Comparison of ENCODE assay signal across 34 cellular contexts in the genomic region with DNA sequence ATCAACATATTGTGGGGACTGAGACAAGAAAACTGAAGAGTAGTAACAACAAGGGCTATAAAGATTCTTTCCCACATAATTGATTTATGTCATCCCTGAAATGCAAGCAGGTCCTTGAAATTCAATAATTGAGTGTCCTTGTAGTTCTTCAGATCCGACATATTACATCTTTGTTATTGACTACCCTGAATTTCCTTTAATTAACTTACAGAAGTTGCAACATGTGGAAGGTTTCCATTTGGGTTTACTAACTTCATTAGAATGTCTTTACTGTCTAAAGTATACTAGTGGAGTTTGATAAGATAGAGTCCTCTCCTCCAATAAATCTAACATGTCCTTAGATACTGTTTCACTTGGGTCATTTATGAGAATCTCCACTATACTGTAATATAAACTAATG.
"Had no signal": no experiment of that assay in that cellular context is flagged by ENCODE, and none has a peak within 500 bp of the region (broad histone marks: within the 10 kb centered on the region; RNA-seq: fewer than 3 reads in every experiment).

No MANE protein-coding gene starts in this region.

- H3K4me1 ChIP-seq: adrenal gland, ascending aorta, body of pancreas, breast epithelium had no signal

- DNase-seq: activated effector memory CD4-positive, alpha-beta T cell treated with anti-CD3 and anti-CD28 coated beads, Interleukin-2, amount 50 U/mL, for 16 hours; activated effector memory CD4-positive, alpha-beta T cell treated with Interleukin-2 at 50 U/mL for 16 hours; activated gamma-delta T cell; activated gamma-delta T cell treated with Interleukin-2 at 50 U/mL for 16 hours; activated naive CD4-positive, alpha-beta T cell; activated naive CD4-positive, alpha-beta T cell treated with anti-CD3 and anti-CD28 coated beads for 36 hours; activated naive CD4-positive, alpha-beta T cell treated with anti-CD3 and anti-CD28 coated beads, Interleukin-2, amount 10 ng/mL, durations not matched to agents 7 days and 5 days; activated naive CD4-positive, alpha-beta T cell treated with anti-CD3 and anti-CD28 coated beads, Interleukin-2, amount 50 U/mL, for 16 hours; activated naive CD4-positive, alpha-beta T cell treated with Interleukin-2 at 50 U/mL for 16 hours; activated naive CD8-positive, alpha-beta T cell treated with anti-CD3 and anti-CD28 coated beads for 36 hours; activated naive CD8-positive, alpha-beta T cell treated with anti-CD3 and anti-CD28 coated beads, Interleukin-2, amount 10 ng/mL, durations not matched to agents 7 days and 5 days; activated naive CD8-positive, alpha-beta T cell treated with anti-CD3 and anti-CD28 coated beads, Interleukin-2, amount 50 U/mL, for 24 hours; activated T-cell treated with anti-CD3 and anti-CD28 coated beads, Interleukin-2, amount 50 U/mL, for 1 hour; activated T-cell treated with anti-CD3 and anti-CD28 coated beads, Interleukin-2, amount 50 U/mL, for 24 hours; activated T-cell treated with anti-CD3 and anti-CD28 coated beads, Interleukin-2, amount 50 U/mL, for 4 hours; activated T-cell treated with anti-CD3 and anti-CD28 coated beads, Interleukin-2, amount 50 U/mL, for 48 hours; activated T-cell treated with anti-CD3 and anti-CD28 coated beads, Interleukin-2, amount 50 U/mL, for 72 hours; adrenal gland; amniotic stem cell; amygdala; anterior cingulate cortex; aorta; body of pancreas; brain microvascular endothelial cell; caudate nucleus; central memory CD4-positive, alpha-beta T cell; cerebellar nuclear complex had no signal

- H3K4me3 ChIP-seq: adrenal gland, ascending aorta, body of pancreas, breast epithelium, cardiac muscle cell had no signal

- FAIRE-seq: astrocyte, bronchial epithelial cell had no signal

- ATAC-seq: activated naive CD4-positive, alpha-beta T cell treated with anti-CD3 and anti-CD28 coated beads, Interleukin-2, amount 50 U/mL, for 72 hours; activated naive CD8-positive, alpha-beta T cell treated with anti-CD3 and anti-CD28 coated beads, Interleukin-2, amount 50 U/mL, for 24 hours; activated T-cell treated with anti-CD3 and anti-CD28 coated beads, Interleukin-2, amount 50 U/mL, for 4 hours; activated T-cell treated with anti-CD3 and anti-CD28 coated beads, Interleukin-2, amount 50 U/mL, for 72 hours; activated T-helper 17 cell treated with anti-CD3 and anti-CD28 coated beads, Interleukin-2, amount 50 U/mL, for 72 hours; body of pancreas had no signal

- H3K36me3 ChIP-seq: adrenal gland, ascending aorta, brain microvascular endothelial cell, breast epithelium, cardiac muscle cell had no signal

- H3K9me3 ChIP-seq: adrenal gland, ascending aorta, body of pancreas, breast epithelium had no signal

- H3K27me3 ChIP-seq: adrenal gland, ascending aorta, body of pancreas, brain microvascular endothelial cell, breast epithelium, cardiac muscle cell had no signal

- H3K27ac ChIP-seq: adrenal gland, ascending aorta, body of pancreas, brain microvascular endothelial cell, breast epithelium, cardiac muscle cell had no signal
